In genomic region chr20:57540889-57541288, GRCh38 we compare ENCODE assay signal across 24 cellular contexts. TPM values are rescaled to one million over a fixed set of nuclear protein-coding genes. Genes with fewer than 3 reads are reported as not detected.
DNase-seq lines count a peak whose midpoint lies in the region; ATAC-seq and TF ChIP-seq lines count a peak whose summit lies in the region.
"Had no signal": no experiment of that assay in that cellular context is flagged by ENCODE, and none has a peak within 500 bp of the region (broad histone marks: within the 10 kb centered on the region; RNA-seq: fewer than 3 reads in every experiment).

No MANE protein-coding gene starts in this region.

- no peak overlapping the region for H2AK5ac ChIP-seq in neuronal stem cell (ENCODE audit: low read depth, low read length)

- no peak overlapping the region for H3K4ac ChIP-seq in neuronal stem cell (ENCODE audit: low read length)

- H2BK5ac ChIP-seq in neuronal stem cell (ENCODE audit: low read length), result no peak overlapping the region

- POLR2A ChIA-PET in RWPE1 (lab: Yijun Ruan, JAX; ENCODE audit: low non-redundant PET), result no interaction called here

- H3K9me3 ChIP-seq in colonic mucosa, result no peaks in the 10 kb centered on the region
- H3K9me3 ChIP-seq in neuronal stem cell (replicated peaks in 1 of 2; ENCODE audit: control insufficient read depth in 2 of 2, insufficient read depth in 1 of 2, low read depth in 1 of 2, low read length in 2 of 2), result peaks cover 0 to 10% of the 10 kb centered on the region in 2 donors
- H3K9me3 ChIP-seq in stomach, result peaks cover 0 to 12% (median 9%) of the 10 kb centered on the region in 4 donors
- H3K9me3 ChIP-seq: HAP-1 had no signal

- H3K18ac ChIP-seq in neuronal stem cell (ENCODE audit: low read length), result peak overlapping the region; percentile 67

- no peak for TF ChIP-seq POLR2A in stomach (IDR thresholded peaks at IDR 0.05)

- H4K91ac ChIP-seq in neuronal stem cell (ENCODE audit: low read depth, low read length, poor library complexity), result no peak overlapping the region

- no peak overlapping the region for H2BK12ac ChIP-seq in neuronal stem cell (ENCODE audit: low read length)

- CTCF ChIA-PET in RWPE1 (lab: Yijun Ruan, JAX), result interaction anchor here (0.6 kb wide), 1 partner anchor 35 kb away, joined by 3 read pairs; no protein-coding TSS in a partner anchor

- H2BK120ac ChIP-seq in neuronal stem cell (ENCODE audit: low read depth, low read length), result no peak overlapping the region

- H3K14ac ChIP-seq in neuronal stem cell (ENCODE audit: low read length), result no peak overlapping the region

- no peaks in the 10 kb centered on the region for H3K79me1 ChIP-seq in neuronal stem cell (ENCODE audit: low read depth, low read length)

- WGBS in neuronal stem cell (ENCODE audit: extremely low coverage in 2 of 2, insufficient read length in 2 of 2, insufficient replicate concordance in 1 of 2), 2 donors, result no CpG with 5 or more reads among the region's 13 CpGs
- WGBS in stomach, 5 donors, result 33 to 59% (median 34%) methylated on average over 13 of the region's 13 CpGs

- H3K4me3 ChIP-seq in colonic mucosa (no peak overlapping the region), neuronal stem cell (ENCODE audit: low read length in 2 of 2) (no peak overlapping the region), stomach (no peak overlapping the region)
- H3K4me3 ChIP-seq: HAP-1 had no signal

- no peaks in the 10 kb centered on the region for H3K36me3 ChIP-seq in colonic mucosa
- H3K36me3 ChIP-seq in neuronal stem cell (replicated peaks in 1 of 2; ENCODE audit: control insufficient read depth in 2 of 2, insufficient read depth in 2 of 2, low read length in 2 of 2), result no peaks in the 10 kb centered on the region
- H3K36me3 ChIP-seq in stomach, result no peaks in the 10 kb centered on the region
- H3K36me3 ChIP-seq: HAP-1 had no signal

- H2AFZ ChIP-seq in neuronal stem cell (ENCODE audit: low read length), result no peak overlapping the region

- no peak for TF ChIP-seq CTCF in colonic mucosa (IDR thresholded peaks at IDR 0.05)
- no peak for TF ChIP-seq CTCF in stomach (IDR thresholded peaks at IDR 0.05)
- TF ChIP-seq CTCF in RWPE1 (conservative IDR thresholded peaks at IDR 0.05; ENCODE audit: low read depth), result no peak

- H3K4me1 ChIP-seq in colonic mucosa, result peaks cover 5% of the 10 kb centered on the region
- no peaks in the 10 kb centered on the region for H3K4me1 ChIP-seq in neuronal stem cell (ENCODE audit: control insufficient read depth in 2 of 2, insufficient read depth in 1 of 2, low read depth in 1 of 2, low read length in 2 of 2)
- H3K4me1 ChIP-seq in stomach, result no peaks in the 10 kb centered on the region
- H3K4me1 ChIP-seq: Caco-2, HAP-1 had no signal

- peak overlapping the region; percentile 61 for H3K27ac ChIP-seq in colonic mucosa
- H3K27ac ChIP-seq in neuronal stem cell (replicated peaks; ENCODE audit: low read length), result no peak overlapping the region
- H3K27ac ChIP-seq in stomach, result no peak overlapping the region
- no peak overlapping the region for H3K27ac ChIP-seq in RWPE1
- H3K27ac ChIP-seq: C4-2B, HL-60 had no signal

- intact Hi-C loops in colonic mucosa (cut with DNase I), result no loop called here
- intact Hi-C loops in left colon (cut with DNase I, micrococcal nuclease), result no loop called here
- intact Hi-C loops in stomach (cut with DNase I; ENCODE audit: low total_unique reads), result no loop called here

- no peak overlapping the region for H4K8ac ChIP-seq in neuronal stem cell (ENCODE audit: low read depth, low read length)

- no peak overlapping the region for H3K23ac ChIP-seq in neuronal stem cell (ENCODE audit: low read depth, low read length, poor library complexity)

- peak; percentile 53 for ATAC-seq in left colon
- ATAC-seq in HG03342 (IDR thresholded peaks at IDR 0.05; ENCODE audit: unreplicated experiment), result no peak
- no peak for ATAC-seq in GM21390 (IDR thresholded peaks at IDR 0.05; ENCODE audit: unreplicated experiment)
- ATAC-seq: CD8-positive, alpha-beta T cell had no signal

- no peak overlapping the region for H3K4me2 ChIP-seq in neuronal stem cell (ENCODE audit: insufficient read depth, low read length, poor library complexity, severe bottlenecking)

- no peak for TF ChIP-seq EP300 in stomach (IDR thresholded peaks at IDR 0.05)

- peak overlapping the region in 1 of 2 donors; percentile 35 for H3K9ac ChIP-seq in colonic mucosa (ENCODE audit: low read depth in 2 of 2, low read length in 2 of 2)
- H3K9ac ChIP-seq in neuronal stem cell (ENCODE audit: low read depth, low read length, poor library complexity), result no peak overlapping the region

- H2BK15ac ChIP-seq in neuronal stem cell (ENCODE audit: low read length), result no peak overlapping the region

- no peaks in the 10 kb centered on the region for H3K27me3 ChIP-seq in colonic mucosa
- H3K27me3 ChIP-seq in neuronal stem cell (ENCODE audit: control insufficient read depth in 3 of 3, insufficient read depth in 3 of 3, low read depth in 1 of 3, low read length in 3 of 3), result peaks cover 0 to 31% (median 3%) of the 10 kb centered on the region in 3 experiments
- H3K27me3 ChIP-seq in stomach, result no peaks in the 10 kb centered on the region

- peak; percentile 69 for DNase-seq in colonic mucosa
- DNase-seq in left colon, result peak in 1 of 2 donors; percentile 71
- no peak for DNase-seq in neuronal stem cell (ENCODE audit: low spot score)
- peak; percentile 48 for DNase-seq in stomach
- no peak for DNase-seq in RWPE1 (ENCODE audit: low spot score)
- DNase-seq in C1 segment of cervical spinal cord (lab: John Stamatoyannopoulos, UW), result no peak
- DNase-seq: Caco-2; CD8-positive, alpha-beta T cell; GOT3; HFFc6; NCI-H1092; NCI-H1417 treated with DMSO at 0.1 percent for 48 hours; NCI-H1694 treated with DMSO at 0.1 percent for 48 hours; NCI-H2081; NCI-H2227 treated with DMSO at 0.1 percent for 48 hours; NCI-H526 treated with DMSO at 0.1 percent for 48 hours; SHP77 treated with DMSO at 0.1 percent for 48 hours had no signal

RNA-seq across cellular contexts. Expression of gene CTCFL, which starts 15.9 kb away (rescaled TPM):
- total RNA-seq in colonic mucosa (under 1 TPM in 1 of 2 donors, not detected in 1; 0.47 TPM), left colon (not detected), stomach (not detected)
- 0.14 TPM for polyA plus RNA-seq in neuronal stem cell (2013, experiment 1 of 2)
- 0.19 TPM for polyA plus RNA-seq in neuronal stem cell (2013, experiment 2 of 2)
- polyA plus RNA-seq in stomach, result not detected
- total RNA-seq: Caco-2; CD8-positive, alpha-beta T cell; HFFc6; NCI-H460 had no signal

RNA-seq across cellular contexts. Expression of gene PCK1, which starts 20.0 kb away (rescaled TPM):
- total RNA-seq in colonic mucosa, result 100 to 1,000 TPM; 272 TPM
- 100 to 1,000 TPM; 214 to 328 TPM for total RNA-seq in left colon
- polyA plus RNA-seq in neuronal stem cell (2013, experiment 1 of 2), result not detected
- not detected for polyA plus RNA-seq in neuronal stem cell (2013, experiment 2 of 2)
- total RNA-seq in stomach, result 100 to 1,000 TPM in 1 of 5 donors, 10 to 100 TPM in 2, under 1 TPM in 2; 0.43 to 311 (median 10.5) TPM
- under 1 TPM; 0.12 to 0.76 (median 0.43) TPM for polyA plus RNA-seq in stomach
- total RNA-seq: A673; Caco-2; CD8-positive, alpha-beta T cell; HFFc6 had no signal

Comparison
In these comparisons a context has a peak if more than half of its experiments do, and no peak if none do; other contexts are left out.
1. DNase-seq: peak in colonic mucosa (single experiment) and stomach (single experiment); none in neuronal stem cell (single experiment), RWPE1 (single experiment) and C1 segment of cervical spinal cord (0 of 14).